Comparison of ENCODE assay signal across 10 cellular contexts in the genomic region with DNA sequence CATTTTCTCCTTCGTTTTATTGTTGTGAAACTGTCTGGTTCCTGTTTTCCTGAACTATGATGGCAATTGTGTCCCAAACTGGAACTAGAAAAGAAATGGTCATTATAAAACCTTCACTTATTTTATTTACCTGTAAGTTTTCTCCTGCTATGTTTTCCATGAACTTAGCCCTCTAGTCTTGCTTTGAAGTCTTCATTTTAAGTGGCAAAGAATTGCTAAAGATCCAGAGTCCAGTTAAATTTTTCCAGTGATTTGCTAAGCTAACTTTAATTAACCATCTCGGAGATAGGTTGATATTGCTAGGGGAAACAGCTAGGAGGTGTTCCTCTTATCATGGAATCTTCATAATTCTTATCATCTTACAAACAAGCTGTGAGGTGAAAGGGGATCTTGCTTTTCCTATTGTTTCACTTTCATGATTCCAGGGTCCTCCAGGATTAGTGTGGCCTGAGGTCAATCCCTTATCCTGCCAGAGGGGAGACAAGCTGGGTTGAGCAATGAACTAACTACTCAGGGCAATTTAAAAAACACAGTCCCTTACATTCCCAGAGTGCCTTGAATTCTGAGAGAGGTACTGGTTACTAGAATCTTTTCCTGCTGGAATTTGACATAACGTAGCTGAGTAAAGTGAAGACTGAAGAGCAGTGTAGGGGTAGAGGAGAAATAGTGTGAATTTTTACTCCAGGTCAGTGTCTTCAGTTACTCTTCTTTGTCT.
DNase-seq lines count a peak whose midpoint lies in the region; ATAC-seq and TF ChIP-seq lines count a peak whose summit lies in the region.
"Had no signal": no experiment of that assay in that cellular context is flagged by ENCODE, and none has a peak within 500 bp of the region (broad histone marks: within the 10 kb centered on the region; RNA-seq: fewer than 3 reads in every experiment).

No MANE protein-coding gene starts in this region.

- H3K4me3 ChIP-seq in HEK293 (ENCODE audit: low read depth, low read length): no peak overlapping the region
- H3K4me3 ChIP-seq: K562 had no signal

- peak overlapping the region; percentile 19 to 89 (median 44) for H3K27ac Mint-ChIP-seq in brain
- peak overlapping the region; percentile 44 for H3K27ac Mint-ChIP-seq in stimulated activated memory B cell treated with anti-CD40 and anti-IgM and Interleukin-4, amounts not matched to agents 10 μg/mL and 1 μg/mL and 100 μg/mL, for 72 hours

- no peaks in the 10 kb centered on the region for H3K9me3 ChIP-seq in HEK293 (ENCODE audit: control insufficient read depth, insufficient read depth, low read depth, low read length)

- H3K36me3 Mint-ChIP-seq in brain: peaks cover 7% of the 10 kb centered on the region
- H3K36me3 Mint-ChIP-seq in stimulated activated memory B cell treated with anti-CD40 and anti-IgM and Interleukin-4, amounts not matched to agents 10 μg/mL and 1 μg/mL and 100 μg/mL, for 72 hours: peaks cover 25% of the 10 kb centered on the region

- no peaks in the 10 kb centered on the region for H3K36me3 ChIP-seq in HEK293 (ENCODE audit: control insufficient read depth in 2 of 2, insufficient read depth in 1 of 2, low read length in 2 of 2)

- DNase-seq in islet precursor cell (peak; percentile 84), NOMO-1 treated with dmso at 0.1 percent for 144 hours (lab: John Stamatoyannopoulos, UW; ENCODE audit: unreplicated experiment) (no peak)
- DNase-seq: NCI-H226 had no signal

- H3K27me3 Mint-ChIP-seq in brain: no peaks in the 10 kb centered on the region
- no peaks in the 10 kb centered on the region for H3K27me3 Mint-ChIP-seq in stimulated activated memory B cell treated with anti-CD40 and anti-IgM and Interleukin-4, amounts not matched to agents 10 μg/mL and 1 μg/mL and 100 μg/mL, for 72 hours

- ATAC-seq in stimulated activated memory B cell treated with anti-CD40 and anti-IgM and Interleukin-4, amounts not matched to agents 10 μg/mL and 1 μg/mL and 100 μg/mL, for 72 hours: no peak
- ATAC-seq in HG03097 (IDR thresholded peaks at IDR 0.05; ENCODE audit: low FRiP score, unreplicated experiment): no peak
- no peak for ATAC-seq in GM21717 (IDR thresholded peaks at IDR 0.05; ENCODE audit: unreplicated experiment)
- ATAC-seq in HG02571 (IDR thresholded peaks at IDR 0.05; ENCODE audit: unreplicated experiment): no peak
- ATAC-seq: K562 had no signal

- H3K9me3 Mint-ChIP-seq in brain: no peaks in the 10 kb centered on the region
- no peaks in the 10 kb centered on the region for H3K9me3 Mint-ChIP-seq in stimulated activated memory B cell treated with anti-CD40 and anti-IgM and Interleukin-4, amounts not matched to agents 10 μg/mL and 1 μg/mL and 100 μg/mL, for 72 hours

- TF ChIP-seq CTCF in HEK293 (tag by site-specific recombination; IDR thresholded peaks at IDR 0.05) (no peak), brain (conservative IDR thresholded peaks at IDR 0.05) (no peak)

- no peak overlapping the region; the same call in 1 of the 2 replicates for H3K27ac ChIP-seq in HEK293 (ENCODE audit: extremely low read depth, low read depth, low read length)

- peaks cover 20% of the 10 kb centered on the region for H3K4me1 ChIP-seq in HEK293 (ENCODE audit: control insufficient read depth, insufficient read depth, low read length)

- peaks cover 62% of the 10 kb centered on the region for H3K4me1 Mint-ChIP-seq in brain
- peaks cover 10% of the 10 kb centered on the region for H3K4me1 Mint-ChIP-seq in stimulated activated memory B cell treated with anti-CD40 and anti-IgM and Interleukin-4, amounts not matched to agents 10 μg/mL and 1 μg/mL and 100 μg/mL, for 72 hours

- CTCF ChIA-PET in HEK293 (lab: Yijun Ruan, JAX): no interaction called here

- POLR2A ChIA-PET in HEK293 (lab: Yijun Ruan, JAX): interaction anchor here (0.6 to 1.3 kb wide), 2 partner anchors 132 to 589 kb away, joined by 4 to 6 read pairs; no protein-coding TSS in a partner anchor

- H3K4me3 Mint-ChIP-seq in brain: peak overlapping the region in 2 of 5 experiments; percentile 9 to 40
- no peak overlapping the region for H3K4me3 Mint-ChIP-seq in stimulated activated memory B cell treated with anti-CD40 and anti-IgM and Interleukin-4, amounts not matched to agents 10 μg/mL and 1 μg/mL and 100 μg/mL, for 72 hours

TF ChIP-seq in HEK293, 187 proteins besides CTCF, POLR2A, EP300 and RAD21:
- peak; percentile 35; the same call in 1 of the 2 replicates for TF ChIP-seq TCF7L2 (IDR thresholded peaks at IDR 0.05; ENCODE audit: borderline replicate concordance, low read depth, low read length)
- TF ChIP-seq, protein P1, sequence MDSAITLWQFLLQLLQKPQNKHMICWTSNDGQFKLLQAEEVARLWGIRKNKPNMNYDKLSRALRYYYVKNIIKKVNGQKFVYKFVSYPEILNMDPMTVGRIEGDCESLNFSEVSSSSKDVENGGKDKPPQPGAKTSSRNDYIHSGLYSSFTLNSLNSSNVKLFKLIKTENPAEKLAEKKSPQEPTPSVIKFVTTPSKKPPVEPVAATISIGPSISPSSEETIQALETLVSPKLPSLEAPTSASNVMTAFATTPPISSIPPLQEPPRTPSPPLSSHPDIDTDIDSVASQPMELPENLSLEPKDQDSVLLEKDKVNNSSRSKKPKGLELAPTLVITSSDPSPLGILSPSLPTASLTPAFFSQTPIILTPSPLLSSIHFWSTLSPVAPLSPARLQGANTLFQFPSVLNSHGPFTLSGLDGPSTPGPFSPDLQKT (IDR thresholded peaks at IDR 0.05; ENCODE audit: borderline replicate concordance, low read depth, low read length): no peak
- 0 out of 2 replicates have a peak, but pooled peaks have one; percentile 26 for TF ChIP-seq IKZF3 (tag by site-specific recombination; IDR thresholded peaks at IDR 0.05)
- TF ChIP-seq ZBTB48 (tag by site-specific recombination; IDR thresholded peaks at IDR 0.05): peak; percentile 68; the same call in 1 of the 2 replicates
